In the genomic region with DNA sequence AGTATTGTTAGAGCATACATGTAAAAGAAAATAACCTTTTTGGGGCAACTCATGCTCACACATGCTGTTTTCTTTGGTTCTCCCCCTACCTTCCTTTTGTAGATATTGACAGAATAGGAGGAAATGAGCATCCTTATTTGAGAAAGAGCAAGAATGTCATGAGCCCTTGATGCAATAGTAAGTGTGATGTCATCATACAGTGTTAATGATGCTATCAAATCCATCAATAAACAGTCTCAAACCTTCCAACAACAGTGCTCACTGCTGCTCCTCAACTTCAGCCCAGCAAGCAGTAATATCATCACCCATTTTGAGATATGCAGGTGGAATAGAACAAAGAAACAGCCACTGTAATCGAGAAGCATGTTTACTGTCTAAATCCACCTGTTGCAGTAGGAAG, we compare ENCODE assay signal across 23 cellular contexts.
"Had no signal": no experiment of that assay in that cellular context is flagged by ENCODE, and none has a peak within 500 bp of the region (broad histone marks: within the 10 kb centered on the region; RNA-seq: fewer than 3 reads in every experiment).

No MANE protein-coding gene starts in this region.

- ATAC-seq: esophagus mucosa; gastrocnemius medialis; left ventricle myocardium superior; lower lobe of right lung; naive thymus-derived CD4-positive, alpha-beta T cell; stimulated activated memory B cell treated with anti-CD40 and anti-IgM and Interleukin-4, amounts not matched to agents 10 μg/mL and 1 μg/mL and 100 μg/mL, for 72 hours; stimulated activated naive CD8-positive, alpha-beta T cell treated with anti-CD3 and anti-CD28 coated beads, Interleukin-15, Interleukin-2, amounts not matched to agents 100 U/mL and 50 U/mL, for 24 hours had no signal

- FAIRE-seq: keratinocyte had no signal

- H3K27me3 ChIP-seq: colonic mucosa, gastrocnemius medialis, right atrium auricular region, sigmoid colon, spleen, testis, tibial artery had no signal

- DNase-seq: colonic mucosa; effector CD8-positive, alpha-beta T cell; endodermal cell; foreskin fibroblast; gastrocnemius medialis; head of caudate nucleus; left ventricle myocardium superior; lower lobe of right lung; naive thymus-derived CD4-positive, alpha-beta T cell; nucleus accumbens; sigmoid colon; spleen; stimulated activated CD4-positive, alpha-beta T cell treated with anti-CD3 and anti-CD28 coated beads, Interleukin-4, amount 100 ng/mL, for 4 hours; stimulated activated naive CD8-positive, alpha-beta T cell treated with anti-CD3 and anti-CD28 coated beads, Interleukin-15, Interleukin-2, amounts not matched to agents 100 U/mL and 50 U/mL, for 24 hours; substantia nigra; testis; tibial artery had no signal

- H3K4me1 ChIP-seq: colonic mucosa, lower lobe of right lung, prostate gland, right atrium auricular region, sigmoid colon, spleen, testis, tibial artery had no signal

- H3K27ac ChIP-seq: colonic mucosa, epithelial cell of prostate, gastrocnemius medialis, lower lobe of right lung, prostate gland, sigmoid colon, spleen, testis, tibial artery had no signal

- H3K4me3 ChIP-seq: colonic mucosa, gastrocnemius medialis, lower lobe of right lung, prostate gland, right atrium auricular region, sigmoid colon, spleen, testis, tibial artery had no signal

- H3K9me3 ChIP-seq: colonic mucosa, gastrocnemius medialis, lower lobe of right lung, prostate gland, right atrium auricular region, sigmoid colon, spleen, testis, tibial artery had no signal

- H3K36me3 ChIP-seq: colonic mucosa, gastrocnemius medialis, lower lobe of right lung, prostate gland, right atrium auricular region, sigmoid colon, spleen had no signal
